ENCODE assay signal across 8 cellular contexts in genomic region chr16:69520800-69521602, GRCh38. TPM values are rescaled to one million over a fixed set of nuclear protein-coding genes. Genes with fewer than 3 reads are reported as not detected.
DNase-seq lines count a peak whose midpoint lies in the region; ATAC-seq and TF ChIP-seq lines count a peak whose summit lies in the region.

No MANE protein-coding gene starts in this region.

- H3K9me3 Mint-ChIP-seq in activated naive CD8-positive, alpha-beta T cell treated with anti-CD3 and anti-CD28 coated beads, Interleukin-2, amount 10 ng/mL, durations not matched to agents 7 days and 5 days = no peaks in the 10 kb centered on the region

- H3K36me3 ChIP-seq in sigmoid colon = no peaks in the 10 kb centered on the region

- no peaks in the 10 kb centered on the region for H3K4me1 ChIP-seq in sigmoid colon

- ATAC-seq in HG03175 (IDR thresholded peaks at IDR 0.05; ENCODE audit: unreplicated experiment) = peak; percentile 55
- peak; percentile 88 for ATAC-seq in activated naive CD8-positive, alpha-beta T cell treated with anti-CD3 and anti-CD28 coated beads, Interleukin-2, amount 10 ng/mL, durations not matched to agents 7 days and 5 days (ENCODE audit: low read depth)

- no peak for TF ChIP-seq EP300 in sigmoid colon (IDR thresholded peaks at IDR 0.05)

- H3K36me3 Mint-ChIP-seq in activated naive CD8-positive, alpha-beta T cell treated with anti-CD3 and anti-CD28 coated beads, Interleukin-2, amount 10 ng/mL, durations not matched to agents 7 days and 5 days = peaks cover 6% of the 10 kb centered on the region

- POLR2A ChIA-PET in activated naive CD8-positive, alpha-beta T cell treated with anti-CD3 and anti-CD28 coated beads, Interleukin-2, amount 10 ng/mL, durations not matched to agents 7 days and 5 days (lab: Charles Lee) = interaction anchor here (1.5 kb wide), 1 partner anchor 43 kb away, joined by 11 read pairs; no protein-coding TSS in a partner anchor

- no peak for TF ChIP-seq CTCF in sigmoid colon (IDR thresholded peaks at IDR 0.05)

- no peak overlapping the region for H3K27ac ChIP-seq in sigmoid colon

- DNase-seq in activated T-cell treated with anti-CD3 and anti-CD28 coated beads for 48 hours (ENCODE audit: low read depth) = peak; percentile 33
- DNase-seq in activated T-cell treated with anti-CD3 and anti-CD28 coated beads for 4 hours = no peak
- peak; percentile 41 for DNase-seq in activated naive CD8-positive, alpha-beta T cell treated with anti-CD3 and anti-CD28 coated beads, Interleukin-2, amount 10 ng/mL, durations not matched to agents 7 days and 5 days
- DNase-seq in stimulated activated CD8-positive, alpha-beta memory T cell treated with anti-CD3 and anti-CD28 coated beads, Interleukin-4, amount 100 ng/mL, for 48 hours = peak; percentile 66
- DNase-seq in sigmoid colon = no peak
- DNase-seq in kidney glomerular epithelial cell (lab: John Stamatoyannopoulos, UW) = no peak
- no peak for DNase-seq in NCI-H1436 (lab: John Stamatoyannopoulos, UW)

- H3K4me3 Mint-ChIP-seq in activated naive CD8-positive, alpha-beta T cell treated with anti-CD3 and anti-CD28 coated beads, Interleukin-2, amount 10 ng/mL, durations not matched to agents 7 days and 5 days = peak overlapping the region; percentile 48

- H3K27me3 Mint-ChIP-seq in activated naive CD8-positive, alpha-beta T cell treated with anti-CD3 and anti-CD28 coated beads, Interleukin-2, amount 10 ng/mL, durations not matched to agents 7 days and 5 days = no peaks in the 10 kb centered on the region

- intact Hi-C loops in sigmoid colon (cut with DNase I) = no loop called here

- peak overlapping the region; percentile 81 for H3K27ac Mint-ChIP-seq in activated naive CD8-positive, alpha-beta T cell treated with anti-CD3 and anti-CD28 coated beads, Interleukin-2, amount 10 ng/mL, durations not matched to agents 7 days and 5 days

- WGBS in sigmoid colon, 2 donors = 50 to 57% methylated on average over 3 of the region's 3 CpGs

- no peaks in the 10 kb centered on the region for H3K27me3 ChIP-seq in sigmoid colon

- no peak overlapping the region for H3K4me3 ChIP-seq in sigmoid colon

- H3K9me3 ChIP-seq in sigmoid colon = no peaks in the 10 kb centered on the region

- peaks cover 26% of the 10 kb centered on the region for H3K4me1 Mint-ChIP-seq in activated naive CD8-positive, alpha-beta T cell treated with anti-CD3 and anti-CD28 coated beads, Interleukin-2, amount 10 ng/mL, durations not matched to agents 7 days and 5 days

- TF ChIP-seq POLR2A in sigmoid colon (IDR thresholded peaks at IDR 0.05) = no peak

RNA-seq across cellular contexts. Expression of gene NFAT5, which starts 44.8 kb away (rescaled TPM):
- 10 to 100 TPM; 21.7 to 24.8 TPM for total RNA-seq in activated naive CD8-positive, alpha-beta T cell treated with anti-CD3 and anti-CD28 coated beads, Interleukin-2, amount 10 ng/mL, durations not matched to agents 7 days and 5 days
- total RNA-seq in sigmoid colon = 10 to 100 TPM; 39.4 to 57.1 (median 49.0) TPM
- polyA plus RNA-seq in sigmoid colon = 1 to 10 TPM; 1.2 to 8.6 (median 1.6) TPM

Comparison
In these comparisons a context has a peak if more than half of its experiments do, and no peak if none do; other contexts are left out.
1. DNase-seq: peak in activated T-cell treated with anti-CD3 and anti-CD28 coated beads for 48 hours (single experiment), activated naive CD8-positive, alpha-beta T cell treated with anti-CD3 and anti-CD28 coated beads, Interleukin-2, amount 10 ng/mL, durations not matched to agents 7 days and 5 days (single experiment) and stimulated activated CD8-positive, alpha-beta memory T cell treated with anti-CD3 and anti-CD28 coated beads, Interleukin-4, amount 100 ng/mL, for 48 hours (single experiment); none in activated T-cell treated with anti-CD3 and anti-CD28 coated beads for 4 hours (single experiment), sigmoid colon (single experiment), kidney glomerular epithelial cell (single experiment) and NCI-H1436 (single experiment).